ENCODE assay signal across 15 cellular contexts in the genomic region with DNA sequence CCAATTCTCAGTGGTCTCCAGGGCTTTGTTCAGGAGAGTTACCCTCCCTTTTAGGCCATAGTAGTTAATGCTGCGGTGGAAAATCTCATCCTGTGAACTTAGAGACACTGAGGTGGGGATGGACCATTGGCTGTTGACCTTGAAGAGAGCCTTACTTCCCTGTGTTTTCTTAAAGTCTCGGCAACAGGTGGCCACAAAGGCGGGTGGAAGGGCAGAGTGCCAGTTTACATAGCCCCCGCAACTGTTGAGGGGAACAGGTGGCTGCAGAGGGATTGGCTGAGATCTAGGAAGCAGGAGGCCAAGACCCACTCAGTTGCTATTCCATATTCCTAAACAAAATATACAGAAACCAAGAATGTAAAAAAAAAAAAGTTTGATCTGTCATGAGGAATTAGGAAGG.
A peak's percentile ranks its signal among the peaks of the same experiment; 100 is the strongest.
DNase-seq lines count a peak whose midpoint lies in the region; ATAC-seq and TF ChIP-seq lines count a peak whose summit lies in the region.
"Had no signal": no experiment of that assay in that cellular context is flagged by ENCODE, and none has a peak within 500 bp of the region (broad histone marks: within the 10 kb centered on the region; RNA-seq: fewer than 3 reads in every experiment).

No MANE protein-coding gene starts in this region.

- DNase-seq in NCI-H2171 treated with DMSO at 0.1 percent for 48 hours (lab: John Stamatoyannopoulos, UW) (peak; percentile 88), cerebellar cortex (ENCODE audit: low spot score) (peak; percentile 55), psoas muscle (no peak), NCI-H345 (lab: John Stamatoyannopoulos, UW) (no peak)
- DNase-seq: ACHN; CD4-positive, alpha-beta T cell; IMR-90; NCI-H187; NCI-H510A treated with DMSO at 0.1 percent for 48 hours; SK-N-SH; T-helper 1 cell had no signal

- POLR2A ChIA-PET in HEK293 (lab: Yijun Ruan, JAX), result no interaction called here

- CTCF ChIA-PET in HEK293 (lab: Yijun Ruan, JAX), result interaction anchor here (0.7 to 1.2 kb wide), 2 partner anchors 85 to 125 kb away, joined by 3 to 4 read pairs; no protein-coding TSS in a partner anchor

- no peak overlapping the region for H3K27ac ChIP-seq in HEK293 (ENCODE audit: extremely low read depth, low read depth, low read length)
- H3K27ac ChIP-seq in psoas muscle, result peak overlapping the region; percentile 75

- H3K9me3 ChIP-seq in HEK293 (ENCODE audit: control insufficient read depth, insufficient read depth, low read depth, low read length) (no peaks in the 10 kb centered on the region), psoas muscle (no peaks in the 10 kb centered on the region)
- H3K9me3 ChIP-seq: HAP-1, SK-N-SH had no signal

- no peaks in the 10 kb centered on the region for H3K4me1 ChIP-seq in HEK293 (ENCODE audit: control insufficient read depth, insufficient read depth, low read length)
- peaks cover 54% of the 10 kb centered on the region for H3K4me1 ChIP-seq in psoas muscle
- H3K4me1 ChIP-seq: HAP-1 had no signal

- intact Hi-C loops in psoas muscle (cut with DNase I), result loop anchor here in 1 of 2 donors (5.0 kb wide), 1 partner anchor 37 kb away; no protein-coding TSS in a partner anchor

- H3K36me3 ChIP-seq in HEK293 (ENCODE audit: control insufficient read depth in 2 of 2, insufficient read depth in 1 of 2, low read length in 2 of 2) (no peaks in the 10 kb centered on the region), psoas muscle (ENCODE audit: insufficient read depth in 1 of 2, low read depth in 1 of 2) (no peaks in the 10 kb centered on the region)
- H3K36me3 ChIP-seq: HAP-1 had no signal

- H3K4me3 ChIP-seq in HEK293 (ENCODE audit: low read depth, low read length), result no peak overlapping the region
- H3K4me3 ChIP-seq in psoas muscle, result peak overlapping the region; percentile 29
- H3K4me3 ChIP-seq: HAP-1 had no signal

- ATAC-seq in psoas muscle, result peak in 3 of 4 donors; percentile 35 to 74 (median 53)
- ATAC-seq in GM19351 (IDR thresholded peaks at IDR 0.05; ENCODE audit: unreplicated experiment), result no peak
- ATAC-seq in GM21423 (IDR thresholded peaks at IDR 0.05; ENCODE audit: unreplicated experiment), result no peak

- H3K27me3 ChIP-seq in psoas muscle (ENCODE audit: insufficient read depth in 3 of 3, low read length in 2 of 3), result no peaks in the 10 kb centered on the region

- TF ChIP-seq CTCF in HEK293 (tag by site-specific recombination; IDR thresholded peaks at IDR 0.05) (no peak), psoas muscle (IDR thresholded peaks at IDR 0.05) (no peak)

- WGBS in psoas muscle, 3 donors, result 33 to 44% (median 38%) methylated on average over 4 of the region's 4 CpGs

TF ChIP-seq in HEK293, 187 proteins besides CTCF, POLR2A, EP300 and RAD21:
- TF ChIP-seq SCRT1 (tag by site-specific recombination; IDR thresholded peaks at IDR 0.05; ENCODE audit: borderline replicate concordance) (peak; percentile 38; the same call in 1 of the 2 replicates), SCRT2 (tag by site-specific recombination; IDR thresholded peaks at IDR 0.05) (peak; percentile 90)
- TF ChIP-seq, protein P1, sequence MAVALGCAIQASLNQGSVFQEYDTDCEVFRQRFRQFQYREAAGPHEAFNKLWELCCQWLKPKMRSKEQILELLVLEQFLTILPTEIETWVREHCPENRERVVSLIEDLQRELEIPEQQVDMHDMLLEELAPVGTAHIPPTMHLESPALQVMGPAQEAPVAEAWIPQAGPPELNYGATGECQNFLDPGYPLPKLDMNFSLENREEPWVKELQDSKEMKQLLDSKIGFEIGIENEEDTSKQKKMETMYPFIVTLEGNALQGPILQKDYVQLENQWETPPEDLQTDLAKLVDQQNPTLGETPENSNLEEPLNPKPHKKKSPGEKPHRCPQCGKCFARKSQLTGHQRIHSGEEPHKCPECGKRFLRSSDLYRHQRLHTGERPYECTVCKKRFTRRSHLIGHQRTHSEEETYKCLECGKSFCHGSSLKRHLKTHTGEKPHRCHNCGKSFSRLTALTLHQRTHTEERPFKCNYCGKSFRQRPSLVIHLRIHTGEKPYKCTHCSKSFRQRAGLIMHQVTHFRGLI (tag by site-specific recombination; IDR thresholded peaks at IDR 0.05), result no peak

Comparison
In these comparisons a context has a peak if more than half of its experiments do, and no peak if none do; other contexts are left out.
1. DNase-seq: peak in NCI-H2171 treated with DMSO at 0.1 percent for 48 hours (single experiment) and cerebellar cortex (single experiment); none in psoas muscle (0 of 2) and NCI-H345 (single experiment).
2. ATAC-seq: peak in psoas muscle (3 of 4); none in GM19351 (single experiment) and GM21423 (single experiment).